1 cellular context compared by ENCODE assay signal in the genomic region with DNA sequence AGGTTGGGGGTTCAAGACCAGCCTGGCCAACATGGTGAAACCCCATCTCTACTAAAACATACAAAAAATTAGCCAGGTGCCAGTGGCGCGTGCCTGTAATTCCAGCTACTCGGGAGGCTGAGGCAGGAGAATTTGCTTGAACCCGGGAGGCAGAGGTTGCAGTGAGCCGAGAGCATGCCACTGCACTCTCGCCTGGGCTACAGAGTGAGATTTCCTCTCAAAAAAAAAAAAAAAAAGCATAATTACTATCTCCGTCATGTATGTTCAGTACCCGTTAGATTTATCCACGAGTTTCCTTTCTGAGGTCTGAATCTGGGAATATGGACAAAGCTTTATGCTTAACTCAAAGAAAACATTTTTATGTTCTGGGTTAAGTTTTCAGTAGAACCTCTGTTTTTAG.
TF ChIP-seq lines count a peak whose summit lies in the region.

No MANE protein-coding gene starts in this region.

TF ChIP-seq in GM12878, 131 proteins besides CTCF, POLR2A, EP300 and RAD21:
- peak; percentile 27; the same call in 1 of the 2 replicates for TF ChIP-seq HDGF (IDR thresholded peaks at IDR 0.05)
- TF ChIP-seq, protein P1, sequence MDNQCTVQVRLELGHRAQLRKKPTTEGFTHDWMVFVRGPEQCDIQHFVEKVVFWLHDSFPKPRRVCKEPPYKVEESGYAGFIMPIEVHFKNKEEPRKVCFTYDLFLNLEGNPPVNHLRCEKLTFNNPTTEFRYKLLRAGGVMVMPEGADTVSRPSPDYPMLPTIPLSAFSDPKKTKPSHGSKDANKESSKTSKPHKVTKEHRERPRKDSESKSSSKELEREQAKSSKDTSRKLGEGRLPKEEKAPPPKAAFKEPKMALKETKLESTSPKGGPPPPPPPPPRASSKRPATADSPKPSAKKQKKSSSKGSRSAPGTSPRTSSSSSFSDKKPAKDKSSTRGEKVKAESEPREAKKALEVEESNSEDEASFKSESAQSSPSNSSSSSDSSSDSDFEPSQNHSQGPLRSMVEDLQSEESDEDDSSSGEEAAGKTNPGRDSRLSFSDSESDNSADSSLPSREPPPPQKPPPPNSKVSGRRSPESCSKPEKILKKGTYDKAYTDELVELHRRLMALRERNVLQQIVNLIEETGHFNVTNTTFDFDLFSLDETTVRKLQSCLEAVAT (IDR thresholded peaks at IDR 0.05): peak; percentile 94
